Comparison of ENCODE assay signal across 20 cellular contexts in the genomic region with DNA sequence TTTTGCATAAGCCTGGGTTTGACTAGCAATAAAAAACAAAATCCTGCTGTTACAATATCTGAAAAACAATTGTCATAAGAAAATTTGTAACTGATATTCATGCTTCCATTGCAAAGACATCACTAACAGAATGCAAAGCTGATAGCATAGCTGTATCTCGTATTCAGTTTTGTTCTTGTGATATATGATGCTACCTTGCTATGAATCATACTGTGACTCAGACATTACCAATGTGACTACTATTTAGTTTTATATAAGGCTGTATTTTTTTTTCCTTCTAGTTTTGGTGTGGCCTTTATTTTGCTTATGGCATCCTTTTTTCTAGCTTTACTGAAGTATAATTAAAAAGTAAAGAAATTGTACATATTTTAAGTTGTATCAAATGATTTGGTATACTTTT.
DNase-seq lines count a peak whose midpoint lies in the region; ATAC-seq lines count a peak whose summit lies in the region.
"Had no signal": no experiment of that assay in that cellular context is flagged by ENCODE, and none has a peak within 500 bp of the region (broad histone marks: within the 10 kb centered on the region; RNA-seq: fewer than 3 reads in every experiment).

No MANE protein-coding gene starts in this region.

- DNase-seq in DMS53 (lab: John Stamatoyannopoulos, UW) (peak; percentile 27), DMS53 treated with DMSO at 0.1 percent for 48 hours (lab: John Stamatoyannopoulos, UW; ENCODE audit: unreplicated experiment) (no peak), RPMI7951 (ENCODE audit: low read depth) (peak; percentile 1), dedifferentiated amniotic fluid mesenchymal stem cell (ENCODE audit: extremely low spot score) (peak; percentile 24), NCI-H1930 (lab: John Stamatoyannopoulos, UW) (no peak), SKM-1 treated with dmso at 0.1 percent for 144 hours (lab: John Stamatoyannopoulos, UW; ENCODE audit: unreplicated experiment) (no peak)
- DNase-seq: activated CD4-positive, alpha-beta T cell treated with anti-CD3 and anti-CD28 coated beads, Interleukin-2, amount 50 U/mL, for 1 hour; DMS79 treated with DMSO at 0.1 percent for 48 hours; heart right ventricle; MG63; naive thymus-derived CD4-positive, alpha-beta T cell; NCI-H1436 treated with DMSO at 0.1 percent for 48 hours; NCI-H2171 treated with DMSO at 0.1 percent for 48 hours; retina; stimulated activated CD4-positive, alpha-beta T cell treated with anti-CD3 and anti-CD28 coated beads, Interleukin-4, amount 100 ng/mL, for 4 hours; thyroid gland; WERI-Rb-1 had no signal

- ATAC-seq in HG03139 (IDR thresholded peaks at IDR 0.05; ENCODE audit: unreplicated experiment) (no peak), GM18520 (IDR thresholded peaks at IDR 0.05; ENCODE audit: unreplicated experiment) (no peak)
- ATAC-seq: activated T-helper 17 cell treated with anti-CD3 and anti-CD28 coated beads, Interleukin-2, amount 50 U/mL, for 72 hours; heart right ventricle; naive thymus-derived CD4-positive, alpha-beta T cell had no signal

Comparison
In these comparisons a context has a peak if more than half of its experiments do, and no peak if none do; other contexts are left out.
1. DNase-seq: peak in DMS53 (single experiment), RPMI7951 (single experiment) and dedifferentiated amniotic fluid mesenchymal stem cell (single experiment); none in DMS53 treated with DMSO at 0.1 percent for 48 hours (single experiment), NCI-H1930 (0 of 2) and SKM-1 treated with dmso at 0.1 percent for 144 hours (single experiment).